Comparison of ENCODE assay signal across 23 cellular contexts in the genomic region with DNA sequence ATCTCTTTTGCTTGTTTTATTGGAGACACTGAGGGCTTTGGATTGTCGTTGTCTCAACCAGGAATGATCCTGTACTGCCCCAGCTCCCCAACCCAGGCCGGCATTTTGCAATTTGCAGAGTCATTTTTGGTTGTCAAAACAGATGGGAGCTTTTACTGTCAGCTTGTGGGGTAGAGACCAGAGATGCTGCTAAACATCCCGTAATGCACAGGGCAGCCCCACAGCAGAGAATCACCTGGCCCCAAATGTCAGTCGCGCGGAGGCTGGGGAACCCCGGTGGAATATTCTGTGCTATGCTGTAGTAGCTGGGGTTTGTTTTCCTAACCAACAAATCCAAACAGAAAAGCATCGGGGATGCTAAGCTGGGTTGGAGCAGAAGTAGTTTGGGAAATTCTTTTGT.
DNase-seq lines count a peak whose midpoint lies in the region; TF ChIP-seq lines count a peak whose summit lies in the region.
"Had no signal": no experiment of that assay in that cellular context is flagged by ENCODE, and none has a peak within 500 bp of the region (broad histone marks: within the 10 kb centered on the region; RNA-seq: fewer than 3 reads in every experiment).

No MANE protein-coding gene starts in this region.

- no peak overlapping the region for H3K4me3 ChIP-seq in spleen
- H3K4me3 ChIP-seq: esophagus squamous epithelium, PC-9, prostate gland, sigmoid colon had no signal

- intact Hi-C loops in spleen (cut with DNase I; ENCODE audit: low total_unique reads) = no loop called here

- peak; percentile 43 to 47 for DNase-seq in activated T-cell treated with anti-CD3 and anti-CD28 coated beads, Interleukin-2, amount 50 U/mL, for 48 hours
- DNase-seq in activated T-cell treated with anti-CD3 and anti-CD28 coated beads for 4 hours (no peak), M059J (ENCODE audit: low read depth) (peak; percentile 24), spleen (no peak), NCI-H1092 (lab: John Stamatoyannopoulos, UW) (no peak), foreskin melanocyte (no peak)
- no peak for DNase-seq in activated CD4-positive, CD25-positive, alpha-beta regulatory T cell treated with anti-CD3 and anti-CD28 coated beads, Interleukin-2, amount 50 U/mL, for 72 hours
- DNase-seq: activated CD8-positive, alpha-beta T cell treated with anti-CD3 and anti-CD28 coated beads for 36 hours; activated naive CD8-positive, alpha-beta T cell treated with anti-CD3 and anti-CD28 coated beads, Interleukin-2, amount 10 ng/mL, durations not matched to agents 7 days and 5 days; caudate nucleus; esophagus squamous epithelium; H7; NCI-H1105 treated with DMSO at 0.1 percent for 48 hours; NCI-H2029; NCI-H526; NK-92 treated with Interleukin-12 subunit alpha and Interleukin-12 subunit beta, amount 100 ng/mL, for 24 hours; PC-9; sigmoid colon; trophoblast cell had no signal

- H3K36me3 ChIP-seq in spleen = no peaks in the 10 kb centered on the region
- H3K36me3 ChIP-seq: esophagus squamous epithelium, prostate gland, sigmoid colon had no signal

- H3K4me3 Mint-ChIP-seq in activated naive CD4-positive, alpha-beta T cell treated with anti-CD3 and anti-CD28 coated beads, Interleukin-2, amount 50 U/mL, for 24 hours = peak overlapping the region; percentile 33
- H3K4me3 Mint-ChIP-seq: activated CD8-positive, alpha-beta T cell treated with anti-CD3 and anti-CD28 coated beads for 36 hours; activated naive CD8-positive, alpha-beta T cell treated with anti-CD3 and anti-CD28 coated beads, Interleukin-2, amount 10 ng/mL, durations not matched to agents 7 days and 5 days; T-helper 2 cell treated with Interferon-gamma antibody and Interleukin-4, amounts not matched to agents 5 μg/mL and 100 μg/mL, for 36 hours had no signal

- H3K9me3 ChIP-seq in spleen = peaks cover 0 to 12% (median 7%) of the 10 kb centered on the region in 8 donors
- H3K9me3 ChIP-seq: prostate gland had no signal

- no peak for TF ChIP-seq CTCF in spleen (IDR thresholded peaks at IDR 0.05 in 8 of 11, conservative IDR thresholded peaks at IDR 0.05 in 3 of 11)

- peak overlapping the region in 6 of 8 donors; percentile 22 to 68 (median 44) for H3K27ac ChIP-seq in spleen
- H3K27ac ChIP-seq: PC-9 had no signal

- peak overlapping the region; percentile 89 for H3K27ac Mint-ChIP-seq in activated naive CD4-positive, alpha-beta T cell treated with anti-CD3 and anti-CD28 coated beads, Interleukin-2, amount 50 U/mL, for 24 hours
- H3K27ac Mint-ChIP-seq: activated CD8-positive, alpha-beta T cell treated with anti-CD3 and anti-CD28 coated beads for 36 hours; activated naive CD8-positive, alpha-beta T cell treated with anti-CD3 and anti-CD28 coated beads, Interleukin-2, amount 10 ng/mL, durations not matched to agents 7 days and 5 days; T-helper 2 cell treated with Interferon-gamma antibody and Interleukin-4, amounts not matched to agents 5 μg/mL and 100 μg/mL, for 36 hours had no signal

- no peak for TF ChIP-seq POLR2A in spleen (IDR thresholded peaks at IDR 0.05)

- H3K27me3 Mint-ChIP-seq in activated naive CD4-positive, alpha-beta T cell treated with anti-CD3 and anti-CD28 coated beads, Interleukin-2, amount 50 U/mL, for 24 hours = no peaks in the 10 kb centered on the region

- peaks cover 0 to 21% (median 0%) of the 10 kb centered on the region in 7 donors for H3K27me3 ChIP-seq in spleen (replicated peaks in 1 of 7)
- H3K27me3 ChIP-seq: esophagus squamous epithelium, sigmoid colon had no signal

- 70 to 82% (median 72%) methylated on average over 8 of the region's 8 CpGs for WGBS in spleen, 5 donors

- peaks cover 0 to 35% (median 0%) of the 10 kb centered on the region in 6 donors for H3K4me1 ChIP-seq in spleen
- H3K4me1 ChIP-seq: sigmoid colon had no signal

- peaks cover 24% of the 10 kb centered on the region for H3K36me3 Mint-ChIP-seq in activated naive CD4-positive, alpha-beta T cell treated with anti-CD3 and anti-CD28 coated beads, Interleukin-2, amount 50 U/mL, for 24 hours
- H3K36me3 Mint-ChIP-seq: activated naive CD8-positive, alpha-beta T cell treated with anti-CD3 and anti-CD28 coated beads, Interleukin-2, amount 10 ng/mL, durations not matched to agents 7 days and 5 days; IgD-negative memory B cell had no signal

- H3K9me3 Mint-ChIP-seq in activated naive CD4-positive, alpha-beta T cell treated with anti-CD3 and anti-CD28 coated beads, Interleukin-2, amount 50 U/mL, for 24 hours = peaks cover 6% of the 10 kb centered on the region
- H3K9me3 Mint-ChIP-seq: activated naive CD8-positive, alpha-beta T cell treated with anti-CD3 and anti-CD28 coated beads, Interleukin-2, amount 10 ng/mL, durations not matched to agents 7 days and 5 days; T-helper 2 cell treated with Interferon-gamma antibody and Interleukin-4, amounts not matched to agents 5 μg/mL and 100 μg/mL, for 36 hours had no signal

- peaks cover 68% of the 10 kb centered on the region for H3K4me1 Mint-ChIP-seq in activated naive CD4-positive, alpha-beta T cell treated with anti-CD3 and anti-CD28 coated beads, Interleukin-2, amount 50 U/mL, for 24 hours
- H3K4me1 Mint-ChIP-seq: activated naive CD8-positive, alpha-beta T cell treated with anti-CD3 and anti-CD28 coated beads, Interleukin-2, amount 10 ng/mL, durations not matched to agents 7 days and 5 days had no signal

Comparison
In these comparisons a context has a peak if more than half of its experiments do, and no peak if none do; other contexts are left out.
1. DNase-seq: peak in activated T-cell treated with anti-CD3 and anti-CD28 coated beads, Interleukin-2, amount 50 U/mL, for 48 hours (2 of 2) and M059J (single experiment); none in activated T-cell treated with anti-CD3 and anti-CD28 coated beads for 4 hours (single experiment), spleen (single experiment), NCI-H1092 (single experiment), foreskin melanocyte (single experiment) and activated CD4-positive, CD25-positive, alpha-beta regulatory T cell treated with anti-CD3 and anti-CD28 coated beads, Interleukin-2, amount 50 U/mL, for 72 hours (single experiment).